ENCODE assay signal across 6 cellular contexts in genomic region chr21:44145616-44146015, GRCh38. TPM values are rescaled to one million over a fixed set of nuclear protein-coding genes. Genes with fewer than 3 reads are reported as not detected.
DNase-seq lines count a peak whose midpoint lies in the region; ATAC-seq, FAIRE-seq and TF ChIP-seq lines count a peak whose summit lies in the region.
"Not testable (repeated sequence)": the region's sequence is repeated elsewhere in the genome, so short reads cannot be mapped to it uniquely, and the experiment has no call there.

No MANE protein-coding gene starts in this region.

- H3K27ac Mint-ChIP-seq in activated CD8-positive, alpha-beta T cell treated with anti-CD3 and anti-CD28 coated beads for 36 hours; activated T-cell treated with anti-CD3 and anti-CD28 coated beads, Interleukin-2, amount 50 U/mL, for 24 hours; stimulated activated naive B cell treated with anti-CD40 and anti-IgM and Interleukin-4, amounts not matched to agents 10 μg/mL and 1 μg/mL and 100 μg/mL, for 72 hours: not testable (repeated sequence)

- not testable (repeated sequence) for H3K9me3 ChIP-seq in MM.1S (replicated peaks; ENCODE audit: insufficient read depth, low read length); GM12878 (replicated peaks; ENCODE audit: control insufficient read depth, insufficient read depth, low read length); mucosa of descending colon

- peak; percentile 44 for FAIRE-seq in GM12878 (lab: Jason Lieb, UNC)

- not testable (repeated sequence) for H3K79me2 ChIP-seq in MM.1S (ENCODE audit: low read length); GM12878 (ENCODE audit: control insufficient read depth, insufficient read depth, low read length)

- H3K27me3 Mint-ChIP-seq in activated CD8-positive, alpha-beta T cell treated with anti-CD3 and anti-CD28 coated beads for 36 hours; activated T-cell treated with anti-CD3 and anti-CD28 coated beads, Interleukin-2, amount 50 U/mL, for 24 hours; stimulated activated naive B cell treated with anti-CD40 and anti-IgM and Interleukin-4, amounts not matched to agents 10 μg/mL and 1 μg/mL and 100 μg/mL, for 72 hours: not testable (repeated sequence)

- H3K4me3 Mint-ChIP-seq in activated CD8-positive, alpha-beta T cell treated with anti-CD3 and anti-CD28 coated beads for 36 hours; activated T-cell treated with anti-CD3 and anti-CD28 coated beads, Interleukin-2, amount 50 U/mL, for 24 hours; stimulated activated naive B cell treated with anti-CD40 and anti-IgM and Interleukin-4, amounts not matched to agents 10 μg/mL and 1 μg/mL and 100 μg/mL, for 72 hours: not testable (repeated sequence)

- not testable (repeated sequence) for H3K4me1 Mint-ChIP-seq in activated CD8-positive, alpha-beta T cell treated with anti-CD3 and anti-CD28 coated beads for 36 hours (ENCODE audit: low read depth); activated T-cell treated with anti-CD3 and anti-CD28 coated beads, Interleukin-2, amount 50 U/mL, for 24 hours (ENCODE audit: low read depth); stimulated activated naive B cell treated with anti-CD40 and anti-IgM and Interleukin-4, amounts not matched to agents 10 μg/mL and 1 μg/mL and 100 μg/mL, for 72 hours

- DNase-seq in MM.1S; activated CD8-positive, alpha-beta T cell treated with anti-CD3 and anti-CD28 coated beads for 36 hours; GM12878 (ENCODE audit: low read depth, low spot score); mucosa of descending colon; stimulated activated naive B cell treated with anti-CD40 and anti-IgM and Interleukin-4, amounts not matched to agents 10 μg/mL and 1 μg/mL and 100 μg/mL, for 72 hours: not testable (repeated sequence)
- peak; percentile 30 for DNase-seq in activated T-cell treated with anti-CD3 and anti-CD28 coated beads, Interleukin-2, amount 50 U/mL, for 24 hours

- not testable (repeated sequence) for H3K9ac ChIP-seq in MM.1S (ENCODE audit: low read length); GM12878 (ENCODE audit: control insufficient read depth, insufficient read depth, low read length)

- in situ Hi-C loops in GM12878 (cut with MboI), result not testable (repeated sequence)

- not testable (repeated sequence) for H4K20me1 ChIP-seq in MM.1S (ENCODE audit: insufficient read depth, low read length); GM12878 (ENCODE audit: control insufficient read depth, insufficient read depth)

- not testable (repeated sequence) for TF ChIP-seq RAD21 in GM12878 (IDR thresholded peaks at IDR 0.05; ENCODE audit: insufficient read depth, low read depth, low read length)

- not testable (repeated sequence) for H3K36me3 Mint-ChIP-seq in activated CD8-positive, alpha-beta T cell treated with anti-CD3 and anti-CD28 coated beads for 36 hours (ENCODE audit: low read depth); activated T-cell treated with anti-CD3 and anti-CD28 coated beads, Interleukin-2, amount 50 U/mL, for 24 hours (ENCODE audit: low read depth); stimulated activated naive B cell treated with anti-CD40 and anti-IgM and Interleukin-4, amounts not matched to agents 10 μg/mL and 1 μg/mL and 100 μg/mL, for 72 hours

- SMC1A ChIA-PET in GM12878 (lab: Charles Lee; ENCODE audit: uncharacterized antibody, unreplicated experiment), result not testable (repeated sequence)

- H3K27me3 ChIP-seq in MM.1S (replicated peaks; ENCODE audit: insufficient read depth, low read length); GM12878 (replicated peaks in 1 of 2; ENCODE audit: control insufficient read depth in 2 of 2, insufficient read depth in 2 of 2, low read length in 1 of 2): not testable (repeated sequence)

- not testable (repeated sequence) for H3K9me3 Mint-ChIP-seq in activated CD8-positive, alpha-beta T cell treated with anti-CD3 and anti-CD28 coated beads for 36 hours; activated T-cell treated with anti-CD3 and anti-CD28 coated beads, Interleukin-2, amount 50 U/mL, for 24 hours; stimulated activated naive B cell treated with anti-CD40 and anti-IgM and Interleukin-4, amounts not matched to agents 10 μg/mL and 1 μg/mL and 100 μg/mL, for 72 hours

- H3K4me3 ChIP-seq in MM.1S (ENCODE audit: low read length); GM12878; mucosa of descending colon: not testable (repeated sequence)

- POLR2A ChIA-PET in activated CD8-positive, alpha-beta T cell treated with anti-CD3 and anti-CD28 coated beads for 36 hours (lab: Charles Lee); GM12878 (lab: Charles Lee): not testable (repeated sequence)

- H3K9me2 ChIP-seq in MM.1S (replicated peaks; ENCODE audit: insufficient read depth, low read length), result not testable (repeated sequence)

- not testable (repeated sequence) for TF ChIP-seq POLR2A in GM12878 (IDR thresholded peaks at IDR 0.05; ENCODE audit: low read depth, low read length)

- not testable (repeated sequence) for TF ChIP-seq EP300 in GM12878 (IDR thresholded peaks at IDR 0.05; ENCODE audit: borderline replicate concordance in 1 of 2, control insufficient read depth in 1 of 2, low read depth in 2 of 2, low read length in 2 of 2)

- intact Hi-C loops in activated CD8-positive, alpha-beta T cell treated with anti-CD3 and anti-CD28 coated beads for 36 hours (cut with micrococcal nuclease); GM12878 (cut with micrococcal nuclease; ENCODE audit: unreplicated experiment); mucosa of descending colon (cut with DNase I, micrococcal nuclease): not testable (repeated sequence)

- not testable (repeated sequence) for BruUV-seq in GM12878 (replicated peaks; lab: Mats Ljungman, UMichigan)

- not testable (repeated sequence) for H2AFZ ChIP-seq in MM.1S (ENCODE audit: low read length); GM12878 (ENCODE audit: control insufficient read depth, low read depth, low read length)

- no CpG with 5 or more reads among the region's 12 CpGs for WGBS in GM12878 (ENCODE audit: insufficient coverage, insufficient replicate concordance, low lambda C conversion rate, missing lambda C conversion rate)

- H3F3A ChIP-seq in MM.1S (ENCODE audit: insufficient read depth, low read length), result not testable (repeated sequence)

- peak; percentile 18 for ATAC-seq in activated CD8-positive, alpha-beta T cell treated with anti-CD3 and anti-CD28 coated beads for 36 hours
- peak; percentile 30 for ATAC-seq in GM12878
- peak; percentile 13 for ATAC-seq in mucosa of descending colon
- peak; percentile 53 to 64 for ATAC-seq in stimulated activated naive B cell treated with anti-CD40 and anti-IgM and Interleukin-4, amounts not matched to agents 10 μg/mL and 1 μg/mL and 100 μg/mL, for 72 hours (replicated peaks)

- H3K4me2 ChIP-seq in MM.1S (ENCODE audit: low read depth, low read length); GM12878 (ENCODE audit: control insufficient read depth, insufficient read depth): not testable (repeated sequence)

- CTCF ChIA-PET in activated CD8-positive, alpha-beta T cell treated with anti-CD3 and anti-CD28 coated beads for 36 hours (lab: Charles Lee); GM12878 (lab: Yijun Ruan, JAX): not testable (repeated sequence)

- H3K27ac ChIP-seq in MM.1S (ENCODE audit: low read length), result peak overlapping the region; percentile 51; the same call in 1 of the 2 replicates
- not testable (repeated sequence) for H3K27ac ChIP-seq in GM12878 (ENCODE audit: control insufficient read depth, insufficient read depth)

- not testable (repeated sequence) for TF ChIP-seq CTCF in MM.1S (IDR thresholded peaks at IDR 0.05; ENCODE audit: low read length); activated CD8-positive, alpha-beta T cell treated with anti-CD3 and anti-CD28 coated beads for 36 hours (IDR thresholded peaks at IDR 0.05); GM12878 (IDR thresholded peaks at IDR 0.05 in 2 of 3, conservative IDR thresholded peaks at IDR 0.05 in 1 of 3; ENCODE audit: control insufficient read depth in 2 of 3, extremely low read depth in 1 of 3, insufficient read depth in 1 of 3, low read depth in 3 of 3, low read length in 3 of 3); mucosa of descending colon (IDR thresholded peaks at IDR 0.05)

- RAD21 ChIA-PET in GM12878 (lab: Charles Lee; ENCODE audit: unreplicated experiment), result not testable (repeated sequence)

- H3K36me3 ChIP-seq in MM.1S (replicated peaks; ENCODE audit: insufficient read depth, low read length); GM12878 (ENCODE audit: control insufficient read depth in 2 of 2, insufficient read depth in 2 of 2, low read length in 1 of 2); mucosa of descending colon (ENCODE audit: low read depth): not testable (repeated sequence)

- not testable (repeated sequence) for H3K4me1 ChIP-seq in MM.1S (ENCODE audit: low read length); GM12878 (ENCODE audit: control insufficient read depth, insufficient read depth, low read length); mucosa of descending colon (ENCODE audit: low read depth)

RNA-seq across cellular contexts. Expression of gene GATD3, which starts 12.1 kb away (rescaled TPM):
- total RNA-seq in activated CD8-positive, alpha-beta T cell treated with anti-CD3 and anti-CD28 coated beads for 36 hours, result 10 to 100 TPM; 10.3 to 11.8 TPM
- 64.9 and 65.2 TPM in 2 replicates for total RNA-seq in GM12878 (2013; cell fraction: nucleolus; rRNA removed)
- total RNA-seq in GM12878 (2014; rRNA removed) (9.0 and 12.2 TPM in 2 replicates), GM12878 (2014; rRNA removed; fragmentation: Illumina TruSeq; extraction: Trizol) (6.0 and 8.4 TPM in 2 replicates), GM12878 (2021) (13.5 and 20.7 TPM in 2 replicates), mucosa of descending colon (10 to 100 TPM in 2 of 3 donors, 1 to 10 TPM in 1; 7.1 to 12.2 (median 10.3) TPM)
- polyA plus RNA-seq in GM12878 (2011; ENCODE audit: low read depth), result 9.3 TPM
- polyA plus RNA-seq in GM12878 (2011; rRNA removed) (9.7 and 19.4 TPM in 2 replicates), GM12878 (2014; fragmentation: Illumina TruSeq; extraction: Trizol) (4.8 and 10.0 TPM in 2 replicates), GM12878 (2014; fragmentation: Nextera tagmentation; extraction: Ambion mirVana) (1 to 10 TPM; 1.5 to 2.1 TPM), GM12878 (2014; rRNA removed) (15.2 and 15.3 TPM in 2 replicates), GM12878 (2016; fragmentation: Nextera tagmentation; extraction: Ambion mirVana) (10 to 100 TPM; 12.9 to 16.7 TPM)
- 26.0 and 27.9 TPM in 2 replicates for polyA plus RNA-seq in GM12878 (2011; cell fraction: cytosol; rRNA removed)
- polyA plus RNA-seq in GM12878 (2011; cell fraction: nucleus; rRNA removed), result 75.7 TPM in 2 replicates
- 14.9 and 17.7 TPM in 2 replicates for polyA plus RNA-seq in GM12878 (2012)
- polyA minus RNA-seq in GM12878 (2011; rRNA and poly(A)+ RNA removed), result 25.5 and 25.6 TPM in 2 replicates
- 6.0 TPM in 2 replicates for polyA minus RNA-seq in GM12878 (2011; cell fraction: cytosol; rRNA and poly(A)+ RNA removed)
- 15.0 and 28.5 TPM in 2 replicates for polyA minus RNA-seq in GM12878 (2011; cell fraction: nucleus; rRNA and poly(A)+ RNA removed)

RNA-seq across cellular contexts. Expression of gene PWP2, which starts 38.4 kb away (rescaled TPM):
- 10 to 100 TPM in 1 of 2 experiments, 1 to 10 TPM in 1; 9.3 to 10.1 TPM for total RNA-seq in activated CD8-positive, alpha-beta T cell treated with anti-CD3 and anti-CD28 coated beads for 36 hours
- 13.6 and 16.5 TPM in 2 replicates for total RNA-seq in GM12878 (2013; cell fraction: nucleolus; rRNA removed)
- 8.6 and 9.4 TPM in 2 replicates for total RNA-seq in GM12878 (2014; rRNA removed)
- total RNA-seq in GM12878 (2014; rRNA removed; fragmentation: Illumina TruSeq; extraction: Trizol), result 0.72 and 1.2 TPM in 2 replicates
- total RNA-seq in GM12878 (2021), result 2.5 and 2.8 TPM in 2 replicates
- polyA plus RNA-seq in GM12878 (2011; ENCODE audit: low read depth), result 1.8 TPM
- polyA plus RNA-seq in GM12878 (2011; rRNA removed), result 2.6 and 5.2 TPM in 2 replicates
- polyA plus RNA-seq in GM12878 (2011; cell fraction: cytosol; rRNA removed), result 3.2 and 3.4 TPM in 2 replicates
- polyA plus RNA-seq in GM12878 (2011; cell fraction: nucleus; rRNA removed), result 14.6 and 18.6 TPM in 2 replicates
- polyA plus RNA-seq in GM12878 (2012), result 2.5 and 4.8 TPM in 2 replicates
- 2.1 TPM in 2 replicates for polyA plus RNA-seq in GM12878 (2014; fragmentation: Illumina TruSeq; extraction: Trizol)
- under 1 TPM; 0.03 to 0.09 TPM for polyA plus RNA-seq in GM12878 (2014; fragmentation: Nextera tagmentation; extraction: Ambion mirVana)
- polyA plus RNA-seq in GM12878 (2014; rRNA removed), result 4.2 and 5.5 TPM in 2 replicates
- 1 to 10 TPM; 1.8 to 1.9 TPM for polyA plus RNA-seq in GM12878 (2016; fragmentation: Nextera tagmentation; extraction: Ambion mirVana)
- 0.59 and 2.9 TPM in 2 replicates for polyA minus RNA-seq in GM12878 (2011; rRNA and poly(A)+ RNA removed)
- polyA minus RNA-seq in GM12878 (2011; cell fraction: cytosol; rRNA and poly(A)+ RNA removed), result 0.73 and 1.6 TPM in 2 replicates
- 8.2 and 13.1 TPM in 2 replicates for polyA minus RNA-seq in GM12878 (2011; cell fraction: nucleus; rRNA and poly(A)+ RNA removed)
- 10 to 100 TPM in 1 of 3 donors, 1 to 10 TPM in 2; 3.0 to 10.4 (median 4.5) TPM for total RNA-seq in mucosa of descending colon
